ENCODE assay signal across 24 cellular contexts in genomic region chr4:173091362-173091761, GRCh38.
DNase-seq lines count a peak whose midpoint lies in the region; ATAC-seq, FAIRE-seq and TF ChIP-seq lines count a peak whose summit lies in the region.
"Had no signal": no experiment of that assay in that cellular context is flagged by ENCODE, and none has a peak within 500 bp of the region (broad histone marks: within the 10 kb centered on the region; RNA-seq: fewer than 3 reads in every experiment).

No MANE protein-coding gene starts in this region.

- H2BK5ac ChIP-seq in mesendoderm (ENCODE audit: low read length): no peak overlapping the region

- H3K79me2 ChIP-seq in K562 (ENCODE audit: control insufficient read depth, insufficient read depth, low read length): no peaks in the 10 kb centered on the region
- no peaks in the 10 kb centered on the region for H3K79me2 ChIP-seq in mesendoderm (ENCODE audit: control insufficient read depth, insufficient read depth, low read length)

- in situ Hi-C loops in K562 (cut with MboI): no loop called here

- WGBS in K562 (ENCODE audit: insufficient coverage, low coverage, missing lambda C conversion rate): 10% methylated on average over 1 of the region's 1 CpG
- no CpG with 5 or more reads among the region's 1 CpG for WGBS in mesendoderm (ENCODE audit: extremely low coverage, insufficient coverage, low lambda C conversion rate)
- WGBS in tibial nerve, 2 donors: 28 to 35% methylated on average over 1 of the region's 1 CpG

- intact Hi-C loops in K562 (cut with micrococcal nuclease): no loop called here

- H3K27me3 Mint-ChIP-seq in T-helper 17 cell (peaks cover 20% of the 10 kb centered on the region), endothelial cell (ENCODE audit: unreplicated experiment) (no peaks in the 10 kb centered on the region)
- H3K27me3 Mint-ChIP-seq: activated CD4-positive, alpha-beta T cell treated with anti-CD3 and anti-CD28 coated beads, Interleukin-2, amount 10 ng/mL, durations not matched to agents 7 days and 5 days; stimulated activated naive B cell treated with anti-CD40 and anti-IgM and Interleukin-4, amounts not matched to agents 10 μg/mL and 1 μg/mL and 100 μg/mL, for 72 hours had no signal

- DNase-seq in DMS 273 (lab: John Stamatoyannopoulos, UW; ENCODE audit: unreplicated experiment) (peak; percentile 6), DMS 273 treated with DMSO at 0.1 percent for 48 hours (lab: John Stamatoyannopoulos, UW) (no peak), K562 (ENCODE audit: extremely low read depth in 1 of 4, low spot score in 3 of 4) (peak in 2 of 4 experiments; percentile 30 to 64), mesendoderm (no peak), T-helper 17 cell (no peak), endothelial cell (ENCODE audit: low spot score) (no peak), tibial nerve (ENCODE audit: low spot score in 2 of 2) (no peak)
- DNase-seq: activated CD4-positive, alpha-beta T cell treated with anti-CD3 and anti-CD28 coated beads, Interleukin-2, amount 10 ng/mL, durations not matched to agents 7 days and 5 days; Caco-2; GOT3; left lung; mesenchymal stem cell; MV-4-11; NCI-H774; ovary; retina; stimulated activated naive B cell treated with anti-CD40 and anti-IgM and Interleukin-4, amounts not matched to agents 10 μg/mL and 1 μg/mL and 100 μg/mL, for 72 hours; T1000 had no signal

- TF ChIP-seq CTCF in K562 (IDR thresholded peaks at IDR 0.05 in 2 of 3, conservative IDR thresholded peaks at IDR 0.05 in 1 of 3; ENCODE audit: insufficient read depth in 2 of 3, low read depth in 1 of 3, low read length in 3 of 3) (no peak), endothelial cell (IDR thresholded peaks at IDR 0.05; ENCODE audit: unreplicated experiment) (no peak), tibial nerve (IDR thresholded peaks at IDR 0.05) (no peak)

- TF ChIP-seq POLR2A in K562 (conservative IDR thresholded peaks at IDR 0.05) (no peak), tibial nerve (IDR thresholded peaks at IDR 0.05) (no peak)

- no peaks in the 10 kb centered on the region for H3K4me1 Mint-ChIP-seq in T-helper 17 cell
- H3K4me1 Mint-ChIP-seq in endothelial cell (ENCODE audit: unreplicated experiment): peaks cover 9% of the 10 kb centered on the region
- H3K4me1 Mint-ChIP-seq: activated CD4-positive, alpha-beta T cell treated with anti-CD3 and anti-CD28 coated beads, Interleukin-2, amount 10 ng/mL, durations not matched to agents 7 days and 5 days; stimulated activated naive B cell treated with anti-CD40 and anti-IgM and Interleukin-4, amounts not matched to agents 10 μg/mL and 1 μg/mL and 100 μg/mL, for 72 hours had no signal

- peak overlapping the region; percentile 85 for H3K27ac ChIP-seq in HUES48 (ENCODE audit: low read depth, low read length)
- H3K27ac ChIP-seq in K562 (ENCODE audit: extremely low read depth, low read depth, low read length): no peak overlapping the region
- no peak overlapping the region for H3K27ac ChIP-seq in mesendoderm (ENCODE audit: low read depth, low read length)
- no peak overlapping the region for H3K27ac ChIP-seq in tibial nerve
- H3K27ac ChIP-seq: 22Rv1, C4-2B, left lung, ovary, skin epidermis had no signal

- FAIRE-seq in K562 (lab: Jason Lieb, UNC): no peak

- H3K4me3 ChIP-seq in HUES48 (ENCODE audit: low read depth, low read length) (no peak overlapping the region), K562 (no peak overlapping the region), mesendoderm (ENCODE audit: low read length) (no peak overlapping the region), tibial nerve (no peak overlapping the region)
- H3K4me3 ChIP-seq: left lung, ovary, skin epidermis had no signal

- no peaks in the 10 kb centered on the region for H4K20me1 ChIP-seq in K562 (replicated peaks; ENCODE audit: control insufficient read depth, insufficient read depth, low read length)

- ATAC-seq in K562 (no peak; the same call in 2 of the 3 replicates), T-helper 17 cell (no peak)
- ATAC-seq: activated naive CD4-positive, alpha-beta T cell treated with anti-CD3 and anti-CD28 coated beads, Interleukin-2, amount 50 U/mL, for 72 hours; left lung; stimulated activated naive B cell treated with anti-CD40 and anti-IgM and Interleukin-4, amounts not matched to agents 10 μg/mL and 1 μg/mL and 100 μg/mL, for 72 hours had no signal

- no TSS peak for BruUV-seq in K562 (replicated peaks; lab: Mats Ljungman, UMichigan)

- no peak overlapping the region for H4K8ac ChIP-seq in mesendoderm (ENCODE audit: low read depth, low read length)

- TF ChIP-seq RAD21 in K562 (CRISPR knock-in tag; conservative IDR thresholded peaks at IDR 0.05 in 1 of 2, IDR thresholded peaks at IDR 0.05 in 1 of 2): no peak

- no peaks in the 10 kb centered on the region for H3K36me3 Mint-ChIP-seq in T-helper 17 cell (ENCODE audit: low read depth)
- no peaks in the 10 kb centered on the region for H3K36me3 Mint-ChIP-seq in endothelial cell (ENCODE audit: low read depth, unreplicated experiment)
- H3K36me3 Mint-ChIP-seq: activated naive CD4-positive, alpha-beta T cell treated with anti-CD3 and anti-CD28 coated beads, Interleukin-2, amount 50 U/mL, for 72 hours; stimulated activated naive B cell treated with anti-CD40 and anti-IgM and Interleukin-4, amounts not matched to agents 10 μg/mL and 1 μg/mL and 100 μg/mL, for 72 hours had no signal

- CTCF ChIA-PET in K562 (lab: Yijun Ruan, JAX; ENCODE audit: low intra/inter-chr PET ratio): no interaction called here

- H3K9me1 ChIP-seq in K562 (ENCODE audit: control insufficient read depth, insufficient read depth, low read length): no peaks in the 10 kb centered on the region

- no peak overlapping the region for H3K27ac Mint-ChIP-seq in T-helper 17 cell
- H3K27ac Mint-ChIP-seq in endothelial cell (ENCODE audit: unreplicated experiment): no peak overlapping the region
- H3K27ac Mint-ChIP-seq: activated CD4-positive, alpha-beta T cell treated with anti-CD3 and anti-CD28 coated beads, Interleukin-2, amount 10 ng/mL, durations not matched to agents 7 days and 5 days; activated naive CD4-positive, alpha-beta T cell treated with anti-CD3 and anti-CD28 coated beads, Interleukin-2, amount 50 U/mL, for 72 hours; stimulated activated naive B cell treated with anti-CD40 and anti-IgM and Interleukin-4, amounts not matched to agents 10 μg/mL and 1 μg/mL and 100 μg/mL, for 72 hours had no signal

- no peaks in the 10 kb centered on the region for H3K9me3 Mint-ChIP-seq in endothelial cell (ENCODE audit: unreplicated experiment)
- H3K9me3 Mint-ChIP-seq: activated CD4-positive, alpha-beta T cell treated with anti-CD3 and anti-CD28 coated beads, Interleukin-2, amount 10 ng/mL, durations not matched to agents 7 days and 5 days; activated naive CD4-positive, alpha-beta T cell treated with anti-CD3 and anti-CD28 coated beads, Interleukin-2, amount 50 U/mL, for 72 hours; stimulated activated naive B cell treated with anti-CD40 and anti-IgM and Interleukin-4, amounts not matched to agents 10 μg/mL and 1 μg/mL and 100 μg/mL, for 72 hours had no signal

- peaks cover 43% of the 10 kb centered on the region for H3K4me1 ChIP-seq in HUES48 (ENCODE audit: control insufficient read depth, insufficient read depth, low read length)
- H3K4me1 ChIP-seq in K562 (replicated peaks in 1 of 2; ENCODE audit: control insufficient read depth in 2 of 2, insufficient read depth in 2 of 2, low read length in 2 of 2): peaks cover 2 to 12% of the 10 kb centered on the region in 2 experiments; a peak in 2 of 5 replicates
- peaks cover 8% of the 10 kb centered on the region for H3K4me1 ChIP-seq in mesendoderm (ENCODE audit: control insufficient read depth, low read depth, low read length)
- H3K4me1 ChIP-seq in tibial nerve: no peaks in the 10 kb centered on the region
- H3K4me1 ChIP-seq: Caco-2, left lung had no signal

- H2AFZ ChIP-seq in K562 (ENCODE audit: low read depth, low read length): no peak overlapping the region

- no peak overlapping the region for H3K56ac ChIP-seq in mesendoderm (ENCODE audit: low read length)

- no peak overlapping the region for H2AK5ac ChIP-seq in mesendoderm (ENCODE audit: low read length)

- peak overlapping the region; percentile 51 for H3K18ac ChIP-seq in mesendoderm (ENCODE audit: low read length)

- H2BK15ac ChIP-seq in mesendoderm (replicated peaks; ENCODE audit: low read depth): no peak overlapping the region

- H3K9me3 ChIP-seq in HUES48 (ENCODE audit: control insufficient read depth, insufficient read depth, low read length): no peaks in the 10 kb centered on the region
- H3K9me3 ChIP-seq in K562 (replicated peaks; ENCODE audit: control insufficient read depth, insufficient read depth, low read depth, low read length): no peaks in the 10 kb centered on the region
- H3K9me3 ChIP-seq in T-helper 17 cell (ENCODE audit: control insufficient read depth, low read length, poor library complexity, severe bottlenecking): no peaks in the 10 kb centered on the region
- H3K9me3 ChIP-seq in tibial nerve: no peaks in the 10 kb centered on the region
- H3K9me3 ChIP-seq: Caco-2, left lung, ovary had no signal

- H3K4me2 ChIP-seq in K562 (ENCODE audit: insufficient read depth, low read length) (no peak overlapping the region), mesendoderm (ENCODE audit: low read length) (no peak overlapping the region)

- no peak overlapping the region for H2BK120ac ChIP-seq in mesendoderm (ENCODE audit: low read depth, low read length)

- H3K79me1 ChIP-seq in mesendoderm (ENCODE audit: low read length): no peaks in the 10 kb centered on the region

- H3K4ac ChIP-seq in mesendoderm (ENCODE audit: low read depth, low read length): no peak overlapping the region

- POLR2A ChIA-PET in K562 (lab: Yijun Ruan, JAX): interaction anchor here (0.8 to 1.2 kb wide), 2 partner anchors 18 to 24 kb away, joined by 3 to 4 read pairs; no protein-coding TSS in a partner anchor

- TF ChIP-seq EP300 in K562 (IDR thresholded peaks at IDR 0.05; ENCODE audit: low read length) (no peak), tibial nerve (IDR thresholded peaks at IDR 0.05) (no peak)

- H4K5ac ChIP-seq in mesendoderm (ENCODE audit: low read length): no peak overlapping the region

- no peaks in the 10 kb centered on the region for H3K36me3 ChIP-seq in HUES48 (ENCODE audit: control insufficient read depth, insufficient read depth, low read length)
- H3K36me3 ChIP-seq in K562 (ENCODE audit: control insufficient read depth, insufficient read depth, low read length): no peaks in the 10 kb centered on the region
- no peaks in the 10 kb centered on the region for H3K36me3 ChIP-seq in mesendoderm (ENCODE audit: control insufficient read depth, insufficient read depth, low read length)
- H3K36me3 ChIP-seq in tibial nerve: no peaks in the 10 kb centered on the region
- H3K36me3 ChIP-seq: left lung, ovary had no signal

- H3K23ac ChIP-seq in mesendoderm (ENCODE audit: low read length): no peak overlapping the region

- H3K4me3 Mint-ChIP-seq in T-helper 17 cell (no peak overlapping the region), endothelial cell (ENCODE audit: unreplicated experiment) (no peak overlapping the region)
- H3K4me3 Mint-ChIP-seq: activated CD4-positive, alpha-beta T cell treated with anti-CD3 and anti-CD28 coated beads, Interleukin-2, amount 10 ng/mL, durations not matched to agents 7 days and 5 days; neural crest cell; stimulated activated naive B cell treated with anti-CD40 and anti-IgM and Interleukin-4, amounts not matched to agents 10 μg/mL and 1 μg/mL and 100 μg/mL, for 72 hours had no signal

- no peak overlapping the region; the same call in 1 of the 2 replicates for H3K9ac ChIP-seq in HUES48 (ENCODE audit: low read depth, low read length)
- no peak overlapping the region for H3K9ac ChIP-seq in K562 (ENCODE audit: insufficient read depth in 1 of 2, low read depth in 2 of 2, low read length in 2 of 2)
- no peak overlapping the region for H3K9ac ChIP-seq in mesendoderm (ENCODE audit: low read length)

- H3K27me3 ChIP-seq in HUES48 (ENCODE audit: control insufficient read depth, insufficient read depth, low read length) (no peaks in the 10 kb centered on the region), K562 (ENCODE audit: control insufficient read depth in 2 of 2, insufficient read depth in 2 of 2, low read length in 2 of 2) (no peaks in the 10 kb centered on the region), mesendoderm (ENCODE audit: insufficient read depth, low read length, poor library complexity) (no peaks in the 10 kb centered on the region), tibial nerve (no peaks in the 10 kb centered on the region)
- H3K27me3 ChIP-seq: left lung, ovary had no signal
